9 cellular contexts compared by ENCODE assay signal in genomic region chr16:31301708-31302400, GRCh38. TPM values are rescaled to one million over a fixed set of nuclear protein-coding genes. Genes with fewer than 3 reads are reported as not detected.
DNase-seq lines count a peak whose midpoint lies in the region; ATAC-seq and TF ChIP-seq lines count a peak whose summit lies in the region.
"Had no signal": no experiment of that assay in that cellular context is flagged by ENCODE, and none has a peak within 500 bp of the region (broad histone marks: within the 10 kb centered on the region; RNA-seq: fewer than 3 reads in every experiment).

No MANE protein-coding gene starts in this region.

- 1% methylated on average over 3 of the region's 3 CpGs for WGBS in SK-N-SH (ENCODE audit: low lambda C conversion rate)

- no peaks in the 10 kb centered on the region; the same call in 1 of the 2 replicates for H3K9me3 ChIP-seq in SK-N-SH

- CTCF ChIA-PET in SK-N-SH (lab: Yijun Ruan, JAX) = no interaction called here

- no peak overlapping the region for H3K9ac ChIP-seq in SK-N-SH

- no peaks in the 10 kb centered on the region for H3K4me1 ChIP-seq in SK-N-SH (ENCODE audit: control insufficient read depth in 1 of 2, insufficient read depth in 2 of 2, low read depth in 1 of 2, low read length in 1 of 2)

- TF ChIP-seq CTCF in SK-N-SH (IDR thresholded peaks at IDR 0.05) (no peak), choroid plexus epithelial cell (conservative IDR thresholded peaks at IDR 0.05; ENCODE audit: low read depth, low read length) (no peak)

- H3K9me2 ChIP-seq in SK-N-SH = no peaks in the 10 kb centered on the region

- no peak overlapping the region for H3K27ac ChIP-seq in SK-N-SH (ENCODE audit: low read depth in 2 of 2, low read length in 1 of 2)
- H3K27ac ChIP-seq: C4-2B had no signal

- no peak overlapping the region for H3K4me2 ChIP-seq in SK-N-SH

- H3K4me3 ChIP-seq in SK-N-SH (ENCODE audit: low read depth in 2 of 2, low read length in 1 of 2) (no peak overlapping the region), choroid plexus epithelial cell (ENCODE audit: low read depth, low read length) (no peak overlapping the region)

- no peaks in the 10 kb centered on the region for H3K36me3 ChIP-seq in SK-N-SH (replicated peaks in 1 of 2; ENCODE audit: control insufficient read depth in 1 of 2, insufficient read depth in 2 of 2, low read length in 1 of 2)

- POLR2A ChIA-PET in SK-N-SH (lab: Yijun Ruan, JAX) = no interaction called here

- no peaks in the 10 kb centered on the region for H4K20me1 ChIP-seq in SK-N-SH (ENCODE audit: insufficient read depth)

- H3K27me3 ChIP-seq in SK-N-SH (ENCODE audit: insufficient read depth) = peaks cover 16% of the 10 kb centered on the region; the same call in 1 of the 2 replicates

- DNase-seq in SK-N-SH (no peak), MV-4-11 (lab: John Stamatoyannopoulos, UW) (peak; percentile 98), choroid plexus epithelial cell (ENCODE audit: low read depth) (peak; percentile 40), putamen (ENCODE audit: low spot score) (peak; percentile 17)

- TF ChIP-seq EP300 in SK-N-SH (IDR thresholded peaks at IDR 0.05; ENCODE audit: borderline replicate concordance in 1 of 2, low read depth in 1 of 2, low read length in 1 of 2) = no peak

- ATAC-seq in SK-N-SH treated with all-trans-retinoic acid at 6 μM for 48 hours (peak; percentile 50; the same call in 1 of the 3 replicates), HG03565 (IDR thresholded peaks at IDR 0.05; ENCODE audit: unreplicated experiment) (no peak), HG03378 (IDR thresholded peaks at IDR 0.05; ENCODE audit: unreplicated experiment) (no peak), HG03025 (IDR thresholded peaks at IDR 0.05; ENCODE audit: low FRiP score, unreplicated experiment) (no peak)

- H3K79me2 ChIP-seq in SK-N-SH (ENCODE audit: insufficient read depth) = no peaks in the 10 kb centered on the region

- no peaks in the 10 kb centered on the region for H3F3A ChIP-seq in SK-N-SH (replicated peaks; ENCODE audit: insufficient read depth)

- H2AFZ ChIP-seq in SK-N-SH (ENCODE audit: low read depth) = no peak overlapping the region

- no peak for TF ChIP-seq RAD21 in SK-N-SH (IDR thresholded peaks at IDR 0.05; ENCODE audit: low read length)

TF ChIP-seq in SK-N-SH treated with all-trans-retinoic acid at 6 μM for 48 hours, 23 proteins besides CTCF, POLR2A, EP300 and RAD21:
- no peak for TF ChIP-seq ARNTL (CRISPR knock-in tag; IDR thresholded peaks at IDR 0.05; ENCODE audit: borderline replicate concordance, low read depth)
- no peak for TF ChIP-seq CSDC2 (CRISPR knock-in tag; IDR thresholded peaks at IDR 0.05)

TF ChIP-seq in SK-N-SH, 30 proteins besides CTCF, POLR2A, EP300 and RAD21:
- TF ChIP-seq EZH2phosphoT487 (IDR thresholded peaks at IDR 0.05; ENCODE audit: borderline replicate concordance, low read depth) (no peak), NFIC (IDR thresholded peaks at IDR 0.05; ENCODE audit: borderline replicate concordance) (no peak), GABPA (IDR thresholded peaks at IDR 0.05; ENCODE audit: low read depth) (no peak), FOXM1 (IDR thresholded peaks at IDR 0.05; ENCODE audit: low read depth) (no peak), TEAD4 (IDR thresholded peaks at IDR 0.05; ENCODE audit: borderline replicate concordance, insufficient read depth) (no peak), RCOR1 (IDR thresholded peaks at IDR 0.05; ENCODE audit: low read length) (no peak), RFX5 (IDR thresholded peaks at IDR 0.05; ENCODE audit: low read length) (no peak), GATA2 (CRISPR knock-in tag; IDR thresholded peaks at IDR 0.05) (no peak), ELF1 (IDR thresholded peaks at IDR 0.05) (no peak), FOXJ3 (CRISPR knock-in tag; IDR thresholded peaks at IDR 0.05) (no peak), TAF1 (IDR thresholded peaks at IDR 0.05; ENCODE audit: borderline replicate concordance, low read depth, low read length) (no peak), RXRA (IDR thresholded peaks at IDR 0.05; ENCODE audit: borderline replicate concordance, low read depth) (no peak), SMC3 (IDR thresholded peaks at IDR 0.05; ENCODE audit: low read depth, low read length) (no peak), USF1 (IDR thresholded peaks at IDR 0.05; ENCODE audit: borderline replicate concordance, low read depth) (no peak)
- TF ChIP-seq, protein P1, sequence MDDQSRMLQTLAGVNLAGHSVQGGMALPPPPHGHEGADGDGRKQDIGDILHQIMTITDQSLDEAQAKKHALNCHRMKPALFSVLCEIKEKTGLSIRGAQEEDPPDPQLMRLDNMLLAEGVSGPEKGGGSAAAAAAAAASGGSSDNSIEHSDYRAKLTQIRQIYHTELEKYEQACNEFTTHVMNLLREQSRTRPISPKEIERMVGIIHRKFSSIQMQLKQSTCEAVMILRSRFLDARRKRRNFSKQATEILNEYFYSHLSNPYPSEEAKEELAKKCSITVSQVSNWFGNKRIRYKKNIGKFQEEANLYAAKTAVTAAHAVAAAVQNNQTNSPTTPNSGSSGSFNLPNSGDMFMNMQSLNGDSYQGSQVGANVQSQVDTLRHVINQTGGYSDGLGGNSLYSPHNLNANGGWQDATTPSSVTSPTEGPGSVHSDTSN (IDR thresholded peaks at IDR 0.05) = no peak
- TF ChIP-seq, protein P2, sequence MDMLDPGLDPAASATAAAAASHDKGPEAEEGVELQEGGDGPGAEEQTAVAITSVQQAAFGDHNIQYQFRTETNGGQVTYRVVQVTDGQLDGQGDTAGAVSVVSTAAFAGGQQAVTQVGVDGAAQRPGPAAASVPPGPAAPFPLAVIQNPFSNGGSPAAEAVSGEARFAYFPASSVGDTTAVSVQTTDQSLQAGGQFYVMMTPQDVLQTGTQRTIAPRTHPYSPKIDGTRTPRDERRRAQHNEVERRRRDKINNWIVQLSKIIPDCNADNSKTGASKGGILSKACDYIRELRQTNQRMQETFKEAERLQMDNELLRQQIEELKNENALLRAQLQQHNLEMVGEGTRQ (IDR thresholded peaks at IDR 0.05; ENCODE audit: borderline replicate concordance, low read depth, low read length) = no peak
- TF ChIP-seq, protein P3, sequence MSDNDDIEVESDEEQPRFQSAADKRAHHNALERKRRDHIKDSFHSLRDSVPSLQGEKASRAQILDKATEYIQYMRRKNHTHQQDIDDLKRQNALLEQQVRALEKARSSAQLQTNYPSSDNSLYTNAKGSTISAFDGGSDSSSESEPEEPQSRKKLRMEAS (IDR thresholded peaks at IDR 0.05; ENCODE audit: low read depth) = no peak

RNA-seq across cellular contexts. Expression of gene ITGAM, which starts 42.1 kb away (rescaled TPM):
- under 0.01 and 0.02 TPM in 2 replicates for polyA plus RNA-seq in SK-N-SH (2012; rRNA removed)
- 0.03 TPM in 1 of 2 replicates, not detected in the other for polyA plus RNA-seq in SK-N-SH (2012; cell fraction: cytosol; rRNA removed)
- polyA plus RNA-seq in SK-N-SH (2012; cell fraction: nucleus; rRNA removed) = 0.06 TPM in 2 replicates

RNA-seq across cellular contexts. Expression of gene ITGAX, which starts 53.1 kb away (rescaled TPM):
- polyA plus RNA-seq in SK-N-SH (2012; rRNA removed) = 0.44 and 0.66 TPM in 2 replicates
- polyA plus RNA-seq in SK-N-SH (2012; cell fraction: cytosol; rRNA removed) = 0.30 and 0.38 TPM in 2 replicates
- polyA plus RNA-seq in SK-N-SH (2012; cell fraction: nucleus; rRNA removed) = 0.81 and 1.3 TPM in 2 replicates
